Comparison of ENCODE assay signal across 15 cellular contexts in genomic region chr10:123584419-123584775, GRCh38.
"Had no signal": no experiment of that assay in that cellular context is flagged by ENCODE, and none has a peak within 500 bp of the region (broad histone marks: within the 10 kb centered on the region; RNA-seq: fewer than 3 reads in every experiment).

No MANE protein-coding gene starts in this region.

- H3K4me1 ChIP-seq: foreskin keratinocyte had no signal

- ATAC-seq: activated CD4-positive, CD25-positive, alpha-beta regulatory T cell treated with anti-CD3 and anti-CD28 coated beads, Interleukin-2, amount 50 U/mL, for 24 hours; activated T-helper 17 cell treated with anti-CD3 and anti-CD28 coated beads, Interleukin-2, amount 50 U/mL, for 72 hours; stimulated activated naive CD8-positive, alpha-beta T cell treated with anti-CD3 and anti-CD28 coated beads, Interleukin-15, Interleukin-2, amounts not matched to agents 100 U/mL and 50 U/mL, for 24 hours had no signal

- H3K4me3 ChIP-seq: coronary artery, heart left ventricle, pancreas, skin epidermis, suprapubic skin had no signal

- H3K9me3 ChIP-seq: heart left ventricle, pancreas, suprapubic skin had no signal

- DNase-seq: activated CD4-positive, alpha-beta T cell treated with anti-CD3 and anti-CD28 coated beads, Interleukin-2, amount 50 U/mL, for 1 hour; activated naive CD4-positive, alpha-beta T cell treated with Interleukin-2 at 50 U/mL for 16 hours; effector CD8-positive, alpha-beta T cell; naive B cell had no signal

- H3K27ac ChIP-seq: brain microvascular endothelial cell, coronary artery, foreskin keratinocyte, pancreas, skin epidermis, suprapubic skin had no signal

- H3K36me3 ChIP-seq: brain microvascular endothelial cell, heart left ventricle, pancreas, suprapubic skin had no signal

- FAIRE-seq: keratinocyte had no signal
